In genomic region chr14:65169351-65169750, GRCh38 we compare ENCODE assay signal across 9 cellular contexts.
DNase-seq lines count a peak whose midpoint lies in the region; ATAC-seq lines count a peak whose summit lies in the region.
"Had no signal": no experiment of that assay in that cellular context is flagged by ENCODE, and none has a peak within 500 bp of the region (broad histone marks: within the 10 kb centered on the region; RNA-seq: fewer than 3 reads in every experiment).

No MANE protein-coding gene starts in this region.

- DNase-seq in ELR (ENCODE audit: low read depth) (peak; percentile 50), fibroblast of the conjunctiva (ENCODE audit: low read depth) (peak; percentile 60), COLO668 (lab: John Stamatoyannopoulos, UW; ENCODE audit: unreplicated experiment) (no peak), aorta (no peak)
- no peak for DNase-seq in naive thymus-derived CD4-positive, alpha-beta T cell

- H3K9me3 Mint-ChIP-seq in naive thymus-derived CD4-positive, alpha-beta T cell = no peaks in the 10 kb centered on the region

- H3K4me3 ChIP-seq in naive thymus-derived CD4-positive, alpha-beta T cell (ENCODE audit: low read length) = no peak overlapping the region
- H3K4me3 ChIP-seq in aorta (ENCODE audit: low read length in 2 of 2) = no peak overlapping the region
- H3K4me3 ChIP-seq: cardiac muscle cell had no signal

- POLR2A ChIA-PET in naive thymus-derived CD4-positive, alpha-beta T cell (lab: Charles Lee) = interaction anchor here (0.6 kb wide), 3 partner anchors 11 to 246 kb away, joined by 3 read pairs; no protein-coding TSS in a partner anchor

- no peak overlapping the region for H3K27ac ChIP-seq in naive thymus-derived CD4-positive, alpha-beta T cell (ENCODE audit: low read depth, low read length)
- no peak overlapping the region for H3K27ac ChIP-seq in aorta (ENCODE audit: low read depth in 1 of 2, low read length in 2 of 2)
- H3K27ac ChIP-seq: cardiac muscle cell had no signal

- peaks cover 0 to 5% of the 10 kb centered on the region in 2 donors for H3K27me3 ChIP-seq in naive thymus-derived CD4-positive, alpha-beta T cell (ENCODE audit: control insufficient read depth in 2 of 2, insufficient read depth in 2 of 2, low read length in 2 of 2)
- no peaks in the 10 kb centered on the region for H3K27me3 ChIP-seq in aorta (ENCODE audit: control insufficient read depth in 1 of 2, insufficient read depth in 2 of 2, low read length in 1 of 2)
- H3K27me3 ChIP-seq: cardiac muscle cell had no signal

- CTCF ChIA-PET in naive thymus-derived CD4-positive, alpha-beta T cell (lab: Charles Lee) = interaction anchor here (0.9 to 1.2 kb wide), 2 partner anchors 246 to 901 kb away, joined by 4 to 5 read pairs; no protein-coding TSS in a partner anchor

- H3K36me3 Mint-ChIP-seq in naive thymus-derived CD4-positive, alpha-beta T cell = peaks cover 0 to 4% (median 0%) of the 10 kb centered on the region in 5 donors

- peak; percentile 86 for ATAC-seq in GM21423 (IDR thresholded peaks at IDR 0.05; ENCODE audit: unreplicated experiment)
- ATAC-seq in HG03558 (IDR thresholded peaks at IDR 0.05; ENCODE audit: extremely low read depth, unreplicated experiment) = peak; percentile 72
- ATAC-seq in esophagus mucosa = no peak
- no peak for ATAC-seq in naive thymus-derived CD4-positive, alpha-beta T cell
- ATAC-seq in aorta (ENCODE audit: low FRiP score) = no peak

- 27 to 48% methylated on average over 1 of the region's 1 CpG for WGBS in aorta, 2 donors

- peaks cover 0 to 4% of the 10 kb centered on the region in 2 donors for H3K4me1 ChIP-seq in naive thymus-derived CD4-positive, alpha-beta T cell (ENCODE audit: control insufficient read depth in 2 of 2, insufficient read depth in 2 of 2, low read length in 2 of 2)
- peaks cover 0 to 1% of the 10 kb centered on the region in 2 donors for H3K4me1 ChIP-seq in aorta (ENCODE audit: control insufficient read depth in 1 of 2, insufficient read depth in 2 of 2, low read length in 2 of 2)

- intact Hi-C loops in naive thymus-derived CD4-positive, alpha-beta T cell (cut with micrococcal nuclease) = loop anchor here in 1 of 2 donors (10.0 kb wide), 2 partner anchors 115 to 435 kb away; no protein-coding TSS in a partner anchor
- intact Hi-C loops in aorta (cut with DNase I) = loop anchor here in 1 of 2 donors (5.0 kb wide), 1 partner anchor 653 kb away; no protein-coding TSS in a partner anchor

- H3K36me3 ChIP-seq in naive thymus-derived CD4-positive, alpha-beta T cell (ENCODE audit: control insufficient read depth in 2 of 3, insufficient read depth in 3 of 3, low read length in 3 of 3) = no peaks in the 10 kb centered on the region
- H3K36me3 ChIP-seq in aorta (ENCODE audit: control insufficient read depth in 1 of 2, insufficient read depth in 2 of 2, low read length in 1 of 2) = no peaks in the 10 kb centered on the region
- H3K36me3 ChIP-seq: cardiac muscle cell had no signal

- H3K27ac Mint-ChIP-seq in naive thymus-derived CD4-positive, alpha-beta T cell = peak overlapping the region in 1 of 9 donors; percentile 25

- H3K27me3 Mint-ChIP-seq in naive thymus-derived CD4-positive, alpha-beta T cell = peaks cover 3 to 18% (median 12%) of the 10 kb centered on the region in 5 donors

- H3K9me3 ChIP-seq in naive thymus-derived CD4-positive, alpha-beta T cell (ENCODE audit: control insufficient read depth in 2 of 3, low read length in 3 of 3) = no peaks in the 10 kb centered on the region
- no peaks in the 10 kb centered on the region for H3K9me3 ChIP-seq in aorta (ENCODE audit: control insufficient read depth, low read length)

- H3K4me1 Mint-ChIP-seq in naive thymus-derived CD4-positive, alpha-beta T cell = peaks cover 4 to 52% (median 10%) of the 10 kb centered on the region in 7 donors

- H3K4me3 Mint-ChIP-seq in naive thymus-derived CD4-positive, alpha-beta T cell = no peak overlapping the region

Comparison
In these comparisons a context has a peak if more than half of its experiments do, and no peak if none do; other contexts are left out.
1. DNase-seq: peak in ELR (single experiment) and fibroblast of the conjunctiva (single experiment); none in COLO668 (single experiment), naive thymus-derived CD4-positive, alpha-beta T cell (0 of 9) and aorta (0 of 2).
2. ATAC-seq: peak in GM21423 (single experiment) and HG03558 (single experiment); none in esophagus mucosa (single experiment), naive thymus-derived CD4-positive, alpha-beta T cell (single experiment) and aorta (single experiment).